Comparison of ENCODE assay signal across 8 cellular contexts in genomic region chr17:31216053-31216751, GRCh38.
DNase-seq lines count a peak whose midpoint lies in the region; ATAC-seq, FAIRE-seq and TF ChIP-seq lines count a peak whose summit lies in the region.

No MANE protein-coding gene starts in this region.

- peaks cover 0 to 4% (median 0%) of the 10 kb centered on the region in 7 donors for H3K4me1 Mint-ChIP-seq in naive thymus-derived CD4-positive, alpha-beta T cell

- H3K9me3 ChIP-seq in naive thymus-derived CD4-positive, alpha-beta T cell (ENCODE audit: control insufficient read depth in 2 of 3, low read length in 3 of 3), result no peaks in the 10 kb centered on the region

- peak; percentile 92 for FAIRE-seq in GM19239 (lab: Jason Lieb, UNC)
- FAIRE-seq in colon (lab: Jason Lieb, UNC), result peak; percentile 61

- TF ChIP-seq CTCF in AG09319 (IDR thresholded peaks at IDR 0.05; ENCODE audit: low read depth, low read length), result peak; percentile 28

- POLR2A ChIA-PET in naive thymus-derived CD4-positive, alpha-beta T cell (lab: Charles Lee), result interaction anchor here (0.7 to 1.8 kb wide), 3 partner anchors 104 to 204 kb away, joined by 3 to 8 read pairs (median 5); no protein-coding TSS in a partner anchor

- H3K9me3 Mint-ChIP-seq in naive thymus-derived CD4-positive, alpha-beta T cell, result no peaks in the 10 kb centered on the region

- ATAC-seq in naive thymus-derived CD4-positive, alpha-beta T cell, result no peak
- no peak for ATAC-seq in HG03565 (IDR thresholded peaks at IDR 0.05; ENCODE audit: unreplicated experiment)

- H3K27ac Mint-ChIP-seq in naive thymus-derived CD4-positive, alpha-beta T cell, result no peak overlapping the region

- H3K4me3 Mint-ChIP-seq in naive thymus-derived CD4-positive, alpha-beta T cell, result no peak overlapping the region

- no peak overlapping the region for H3K27ac ChIP-seq in naive thymus-derived CD4-positive, alpha-beta T cell (ENCODE audit: low read depth, low read length)

- no peaks in the 10 kb centered on the region for H3K27me3 Mint-ChIP-seq in naive thymus-derived CD4-positive, alpha-beta T cell

- no peaks in the 10 kb centered on the region for H3K36me3 ChIP-seq in naive thymus-derived CD4-positive, alpha-beta T cell (ENCODE audit: control insufficient read depth in 2 of 3, insufficient read depth in 3 of 3, low read length in 3 of 3)

- DNase-seq in AG09319 (ENCODE audit: extremely low read depth, low read depth) (peak; percentile 74), GM19239 (ENCODE audit: insufficient read length, low spot score) (no peak), NCI-H446 (lab: John Stamatoyannopoulos, UW) (peak; percentile 12 to 57)
- peak in 5 of 9 donors; percentile 28 to 40 (median 32) for DNase-seq in naive thymus-derived CD4-positive, alpha-beta T cell
- no peak for DNase-seq in activated T-cell treated with anti-CD3 and anti-CD28 coated beads, Interleukin-2, amount 50 U/mL, for 1 hour
- no peak for DNase-seq in activated CD4-positive, alpha-beta T cell treated with anti-CD3 and anti-CD28 coated beads for 4 hours

- CTCF ChIA-PET in naive thymus-derived CD4-positive, alpha-beta T cell (lab: Charles Lee), result interaction anchor here (0.5 to 2.6 kb wide), 13 partner anchors 9 to 310 kb away, joined by 3 to 14 read pairs (median 4); no protein-coding TSS in a partner anchor

- H3K4me3 ChIP-seq in naive thymus-derived CD4-positive, alpha-beta T cell (ENCODE audit: low read length), result no peak overlapping the region

- peaks cover 0 to 9% (median 0%) of the 10 kb centered on the region in 5 donors for H3K36me3 Mint-ChIP-seq in naive thymus-derived CD4-positive, alpha-beta T cell

- no peaks in the 10 kb centered on the region for H3K4me1 ChIP-seq in naive thymus-derived CD4-positive, alpha-beta T cell (ENCODE audit: control insufficient read depth in 2 of 2, insufficient read depth in 2 of 2, low read length in 2 of 2)

- intact Hi-C loops in naive thymus-derived CD4-positive, alpha-beta T cell (cut with micrococcal nuclease), result loop anchor here (1.0 to 10.0 kb wide), 9 partner anchors 105 to 739 kb away; partner anchors contain the start of genes EVI2A (in 1 of the 2), GOSR1 (in 1 of the 2), NF1 (in 1 of the 2) and TEFM (in 1 of the 2)

- H3K27me3 ChIP-seq in naive thymus-derived CD4-positive, alpha-beta T cell (ENCODE audit: control insufficient read depth in 2 of 2, insufficient read depth in 2 of 2, low read length in 2 of 2), result no peaks in the 10 kb centered on the region

Comparison
In these comparisons a context has a peak if more than half of its experiments do, and no peak if none do; other contexts are left out.
1. DNase-seq: peak in AG09319 (single experiment), NCI-H446 (2 of 2) and naive thymus-derived CD4-positive, alpha-beta T cell (5 of 9); none in GM19239 (single experiment), activated T-cell treated with anti-CD3 and anti-CD28 coated beads, Interleukin-2, amount 50 U/mL, for 1 hour (single experiment) and activated CD4-positive, alpha-beta T cell treated with anti-CD3 and anti-CD28 coated beads for 4 hours (0 of 2).